In genomic region chr3:87336761-87337160, GRCh38 we compare ENCODE assay signal across 21 cellular contexts.
"Had no signal": no experiment of that assay in that cellular context is flagged by ENCODE, and none has a peak within 500 bp of the region (broad histone marks: within the 10 kb centered on the region; RNA-seq: fewer than 3 reads in every experiment).

No MANE protein-coding gene starts in this region.

- H3K27me3 ChIP-seq: esophagus squamous epithelium, foreskin keratinocyte, left lung, right lobe of liver, spleen, tibial nerve, vagina had no signal

- H3K27ac ChIP-seq: esophagus squamous epithelium, foreskin keratinocyte, left lung, psoas muscle, right lobe of liver, spleen, tibial nerve, vagina, WERI-Rb-1 had no signal

- DNase-seq: activated CD4-positive, alpha-beta memory T cell treated with anti-CD3 and anti-CD28 coated beads, Interleukin-2, amount 10 ng/mL, durations not matched to agents 7 days and 5 days; activated CD4-positive, alpha-beta T cell treated with anti-CD3 and anti-CD28 coated beads for 36 hours; activated CD8-positive, alpha-beta memory T cell treated with anti-CD3 and anti-CD28 coated beads, Interleukin-2, amount 50 U/mL, for 4 hours; activated gamma-delta T cell treated with Interleukin-2 at 50 U/mL for 16 hours; activated naive CD8-positive, alpha-beta T cell treated with anti-CD3 and anti-CD28 coated beads, Interleukin-2, amount 10 ng/mL, durations not matched to agents 7 days and 5 days; activated T-cell treated with anti-CD3 and anti-CD28 coated beads, Interleukin-2, amount 50 U/mL, for 72 hours; aorta; esophagus squamous epithelium; foreskin keratinocyte; head of caudate nucleus; islet precursor cell; left lung; mesenchymal stem cell; psoas muscle; right lobe of liver; spleen; stimulated activated CD4-positive, alpha-beta T cell treated with anti-CD3 and anti-CD28 coated beads, Interleukin-1b, Interleukin-23, amount 100 ng/mL, for 48 hours; stimulated activated naive B cell treated with anti-CD40 and anti-IgM and Interleukin-4, amounts not matched to agents 10 μg/mL and 1 μg/mL and 100 μg/mL, for 72 hours; WERI-Rb-1 had no signal

- H3K4me3 ChIP-seq: esophagus squamous epithelium, left lung, psoas muscle, right lobe of liver, spleen, tibial nerve, vagina had no signal

- H3K36me3 ChIP-seq: esophagus squamous epithelium, left lung, right lobe of liver, spleen, tibial nerve, vagina, WERI-Rb-1 had no signal

- ATAC-seq: activated CD4-positive, alpha-beta T cell treated with anti-CD3 and anti-CD28 coated beads for 36 hours; activated T-cell treated with anti-CD3 and anti-CD28 coated beads, Interleukin-2, amount 50 U/mL, for 72 hours; foreskin keratinocyte; left lung; psoas muscle; right lobe of liver; stimulated activated naive B cell treated with anti-CD40 and anti-IgM and Interleukin-4, amounts not matched to agents 10 μg/mL and 1 μg/mL and 100 μg/mL, for 72 hours had no signal

- H3K9me3 ChIP-seq: esophagus squamous epithelium, left lung, psoas muscle, right lobe of liver, vagina had no signal

- H3K4me1 ChIP-seq: foreskin keratinocyte, left lung, psoas muscle, right lobe of liver, spleen, tibial nerve had no signal
